ENCODE assay signal across 8 cellular contexts in genomic region chr1:27528701-27529637, GRCh38.
DNase-seq lines count a peak whose midpoint lies in the region; ATAC-seq and TF ChIP-seq lines count a peak whose summit lies in the region.

No MANE protein-coding gene starts in this region.

- peak overlapping the region; percentile 51 for H3K4me3 Mint-ChIP-seq in central memory CD8-positive, alpha-beta T cell
- H3K4me3 Mint-ChIP-seq in stimulated activated naive B cell treated with anti-CD40 and anti-IgM and Interleukin-4, amounts not matched to agents 10 μg/mL and 1 μg/mL and 100 μg/mL, for 72 hours, result peak overlapping the region; percentile 78

- peaks cover 32% of the 10 kb centered on the region for H3K4me1 ChIP-seq in ES-I3 (ENCODE audit: insufficient read depth, low read length)

- H3K9ac ChIP-seq in ES-I3 (ENCODE audit: low read depth, low read length), result peak overlapping the region; percentile 68

- DNase-seq in NCI-H345 (lab: John Stamatoyannopoulos, UW) (peak; percentile 70), kidney tubule cell (ENCODE audit: low spot score) (peak; percentile 57), GM10266 (ENCODE audit: extremely low spot score) (no peak)
- no peak for DNase-seq in central memory CD8-positive, alpha-beta T cell (ENCODE audit: low spot score in 2 of 2)
- no peak for DNase-seq in stimulated activated naive B cell treated with anti-CD40 and anti-IgM and Interleukin-4, amounts not matched to agents 10 μg/mL and 1 μg/mL and 100 μg/mL, for 72 hours
- DNase-seq in effector CD8-positive, alpha-beta T cell (lab: John Stamatoyannopoulos, UW), result no peak

- H3K27ac Mint-ChIP-seq in central memory CD8-positive, alpha-beta T cell (ENCODE audit: low read depth), result no peak overlapping the region
- H3K27ac Mint-ChIP-seq in stimulated activated naive B cell treated with anti-CD40 and anti-IgM and Interleukin-4, amounts not matched to agents 10 μg/mL and 1 μg/mL and 100 μg/mL, for 72 hours, result peak overlapping the region; percentile 48

- no peaks in the 10 kb centered on the region for H3K36me3 ChIP-seq in ES-I3 (ENCODE audit: insufficient read depth, low read length)

- ATAC-seq in central memory CD8-positive, alpha-beta T cell (replicated peaks; ENCODE audit: extremely low read depth, poor library complexity, severe bottlenecking), result no peak
- ATAC-seq in stimulated activated naive B cell treated with anti-CD40 and anti-IgM and Interleukin-4, amounts not matched to agents 10 μg/mL and 1 μg/mL and 100 μg/mL, for 72 hours (replicated peaks), result no peak
- no peak for ATAC-seq in GM21529 (IDR thresholded peaks at IDR 0.05; ENCODE audit: unreplicated experiment)

- H3K27me3 Mint-ChIP-seq in central memory CD8-positive, alpha-beta T cell, result peaks cover 13% of the 10 kb centered on the region
- no peaks in the 10 kb centered on the region for H3K27me3 Mint-ChIP-seq in stimulated activated naive B cell treated with anti-CD40 and anti-IgM and Interleukin-4, amounts not matched to agents 10 μg/mL and 1 μg/mL and 100 μg/mL, for 72 hours

- no peaks in the 10 kb centered on the region for H3K9me3 Mint-ChIP-seq in central memory CD8-positive, alpha-beta T cell
- H3K9me3 Mint-ChIP-seq in stimulated activated naive B cell treated with anti-CD40 and anti-IgM and Interleukin-4, amounts not matched to agents 10 μg/mL and 1 μg/mL and 100 μg/mL, for 72 hours, result no peaks in the 10 kb centered on the region

- no peaks in the 10 kb centered on the region for H3K9me3 ChIP-seq in ES-I3 (ENCODE audit: control insufficient read depth, insufficient read depth, low read length)

- H3K36me3 Mint-ChIP-seq in central memory CD8-positive, alpha-beta T cell (ENCODE audit: insufficient read depth), result peaks cover 14% of the 10 kb centered on the region
- peaks cover 15% of the 10 kb centered on the region in 2 donors for H3K36me3 Mint-ChIP-seq in stimulated activated naive B cell treated with anti-CD40 and anti-IgM and Interleukin-4, amounts not matched to agents 10 μg/mL and 1 μg/mL and 100 μg/mL, for 72 hours

- no peak for TF ChIP-seq CTCF in GM10266 (IDR thresholded peaks at IDR 0.05; ENCODE audit: control insufficient read depth, insufficient read depth, low read depth, missing control alignments)

- peaks cover 59% of the 10 kb centered on the region for H3K4me1 Mint-ChIP-seq in central memory CD8-positive, alpha-beta T cell
- H3K4me1 Mint-ChIP-seq in stimulated activated naive B cell treated with anti-CD40 and anti-IgM and Interleukin-4, amounts not matched to agents 10 μg/mL and 1 μg/mL and 100 μg/mL, for 72 hours, result peaks cover 45 to 52% of the 10 kb centered on the region in 2 donors

Comparison
In these comparisons a context has a peak if more than half of its experiments do, and no peak if none do; other contexts are left out.
1. DNase-seq: peak in NCI-H345 (single experiment) and kidney tubule cell (single experiment); none in central memory CD8-positive, alpha-beta T cell (0 of 2), stimulated activated naive B cell treated with anti-CD40 and anti-IgM and Interleukin-4, amounts not matched to agents 10 μg/mL and 1 μg/mL and 100 μg/mL, for 72 hours (single experiment), GM10266 (single experiment) and effector CD8-positive, alpha-beta T cell (single experiment).